Comparison of ENCODE assay signal across 9 cellular contexts in genomic region chr20:8756410-8756809, GRCh38.
DNase-seq lines count a peak whose midpoint lies in the region; ATAC-seq, FAIRE-seq and TF ChIP-seq lines count a peak whose summit lies in the region.
"Had no signal": no experiment of that assay in that cellular context is flagged by ENCODE, and none has a peak within 500 bp of the region (broad histone marks: within the 10 kb centered on the region; RNA-seq: fewer than 3 reads in every experiment).

No MANE protein-coding gene starts in this region.

- no peaks in the 10 kb centered on the region for H3K4me1 ChIP-seq in GM23338 (ENCODE audit: insufficient read depth)
- peaks cover 6% of the 10 kb centered on the region for H3K4me1 ChIP-seq in endothelial cell of umbilical vein (ENCODE audit: control insufficient read depth, extremely low read depth, insufficient read depth, low read length)
- H3K4me1 ChIP-seq in osteoblast (ENCODE audit: insufficient read depth, low read length), result peaks cover 24% of the 10 kb centered on the region

- no peaks in the 10 kb centered on the region for H3K79me2 ChIP-seq in GM23338 (replicated peaks; ENCODE audit: insufficient read depth)
- no peaks in the 10 kb centered on the region for H3K79me2 ChIP-seq in endothelial cell of umbilical vein (ENCODE audit: control insufficient read depth, insufficient read depth, low read length)
- no peaks in the 10 kb centered on the region for H3K79me2 ChIP-seq in osteoblast (ENCODE audit: insufficient read depth, low read length)

- no peaks in the 10 kb centered on the region for H4K20me1 ChIP-seq in GM23338 (replicated peaks; ENCODE audit: insufficient read depth)
- no peaks in the 10 kb centered on the region for H4K20me1 ChIP-seq in endothelial cell of umbilical vein (replicated peaks; ENCODE audit: control insufficient read depth, extremely low read depth, insufficient read depth, low read length)
- no peaks in the 10 kb centered on the region for H4K20me1 ChIP-seq in osteoblast (ENCODE audit: insufficient read depth, low read length)

- peak; percentile 48 for FAIRE-seq in endothelial cell of umbilical vein (lab: Jason Lieb, UNC)

- H3K9ac ChIP-seq in endothelial cell of umbilical vein (replicated peaks; ENCODE audit: extremely low read depth, insufficient read depth, low read length), result no peak overlapping the region

- no peak for ATAC-seq in GM23338
- no peak for ATAC-seq in GM18519 (IDR thresholded peaks at IDR 0.05; ENCODE audit: low FRiP score, unreplicated experiment)

- DNase-seq in GM23338 (ENCODE audit: low spot score) (no peak), NCI-H510A treated with DMSO at 0.1 percent for 48 hours (lab: John Stamatoyannopoulos, UW) (peak; percentile 93), endothelial cell of umbilical vein (ENCODE audit: low read depth, low spot score) (peak; percentile 62), osteoblast (ENCODE audit: insufficient read length, low spot score, missing footprints) (peak; percentile 78), chondrocyte (ENCODE audit: low spot score) (no peak), activated gamma-delta T cell (lab: John Stamatoyannopoulos, UW) (no peak), DMS 273 treated with DMSO at 0.1 percent for 48 hours (lab: John Stamatoyannopoulos, UW) (no peak)

- dilution Hi-C loops in endothelial cell of umbilical vein (cut with MboI; ENCODE audit: extremely low pct_ligation_motif_present, low sequenced_read_pairs), result no loop called here

- H3K9me3 Mint-ChIP-seq in GM23338 (no peaks in the 10 kb centered on the region), chondrocyte (ENCODE audit: low read depth) (no peaks in the 10 kb centered on the region)

- no peaks in the 10 kb centered on the region for H3K9me2 ChIP-seq in GM23338 (ENCODE audit: insufficient read depth)

- H3F3A ChIP-seq in GM23338 (replicated peaks; ENCODE audit: low read depth), result no peaks in the 10 kb centered on the region

- no peaks in the 10 kb centered on the region for H3K27me3 ChIP-seq in GM23338 (ENCODE audit: insufficient read depth)
- no peaks in the 10 kb centered on the region for H3K27me3 ChIP-seq in endothelial cell of umbilical vein (ENCODE audit: control insufficient read depth in 2 of 2, insufficient read depth in 2 of 2, low read length in 2 of 2)
- no peaks in the 10 kb centered on the region for H3K27me3 ChIP-seq in osteoblast (ENCODE audit: insufficient read depth, low read length)

- H3K9me3 ChIP-seq in endothelial cell of umbilical vein (replicated peaks; ENCODE audit: control insufficient read depth, insufficient read depth, low read length) (no peaks in the 10 kb centered on the region), osteoblast (ENCODE audit: low read depth, low read length) (no peaks in the 10 kb centered on the region)
- H3K9me3 ChIP-seq: thoracic aorta had no signal

- H3K4me1 Mint-ChIP-seq in GM23338 (no peaks in the 10 kb centered on the region), chondrocyte (ENCODE audit: low read depth) (peaks cover 18% of the 10 kb centered on the region)

- H3K27ac Mint-ChIP-seq in GM23338 (peak overlapping the region; percentile 31), chondrocyte (ENCODE audit: unreplicated experiment) (no peak overlapping the region)

- no peaks in the 10 kb centered on the region for H3K36me3 ChIP-seq in GM23338 (ENCODE audit: insufficient read depth)
- H3K36me3 ChIP-seq in endothelial cell of umbilical vein (ENCODE audit: control insufficient read depth in 2 of 2, extremely low read depth in 1 of 2, insufficient read depth in 2 of 2, low read length in 2 of 2), result no peaks in the 10 kb centered on the region
- no peaks in the 10 kb centered on the region for H3K36me3 ChIP-seq in osteoblast (ENCODE audit: insufficient read depth, low read length)
- H3K36me3 ChIP-seq: thoracic aorta had no signal

- H3K27ac ChIP-seq in GM23338 (ENCODE audit: low read depth) (no peak overlapping the region), endothelial cell of umbilical vein (ENCODE audit: insufficient read depth, low read depth, low read length) (no peak overlapping the region), osteoblast (ENCODE audit: low read depth, low read length) (peak overlapping the region; percentile 54)
- H3K27ac ChIP-seq: thoracic aorta had no signal

- no peak overlapping the region for H2AFZ ChIP-seq in GM23338
- no peak overlapping the region for H2AFZ ChIP-seq in endothelial cell of umbilical vein (ENCODE audit: low read depth, low read length)
- no peak overlapping the region for H2AFZ ChIP-seq in osteoblast (ENCODE audit: low read length)

- TF ChIP-seq CTCF in GM23338 (conservative IDR thresholded peaks at IDR 0.05; ENCODE audit: low read depth in 2 of 2) (no peak), endothelial cell of umbilical vein (IDR thresholded peaks at IDR 0.05; ENCODE audit: extremely low read depth in 1 of 2, insufficient read depth in 1 of 2, low read depth in 1 of 2, low read length in 2 of 2) (no peak), osteoblast (IDR thresholded peaks at IDR 0.05; ENCODE audit: extremely low read depth, low read depth, low read length) (no peak), chondrocyte (IDR thresholded peaks at IDR 0.05) (no peak)

- intact Hi-C loops in endothelial cell of umbilical vein (cut with micrococcal nuclease), result no loop called here

- CTCF ChIA-PET in endothelial cell of umbilical vein (lab: Charles Lee), result interaction anchor here (1.4 to 2.2 kb wide), 3 partner anchors 34 to 637 kb away, joined by 5 to 10 read pairs (median 9); no protein-coding TSS in a partner anchor

- no peaks in the 10 kb centered on the region for H3K9me1 ChIP-seq in endothelial cell of umbilical vein (replicated peaks; ENCODE audit: control insufficient read depth, extremely low read depth, insufficient read depth, low read length)

- H3K4me3 Mint-ChIP-seq in GM23338 (no peak overlapping the region), chondrocyte (ENCODE audit: unreplicated experiment) (no peak overlapping the region)

- POLR2A ChIA-PET in endothelial cell of umbilical vein (lab: Charles Lee), result no interaction called here

- H3K27me3 Mint-ChIP-seq in GM23338 (ENCODE audit: insufficient read depth, low read depth, poor library complexity) (peaks cover 2% of the 10 kb centered on the region), chondrocyte (ENCODE audit: low read depth) (no peaks in the 10 kb centered on the region)

- no peak overlapping the region for H3K4me3 ChIP-seq in GM23338
- no peak overlapping the region for H3K4me3 ChIP-seq in endothelial cell of umbilical vein (replicated peaks in 1 of 3; ENCODE audit: insufficient read depth in 1 of 3, low read depth in 1 of 3, low read length in 3 of 3)
- no peak overlapping the region for H3K4me3 ChIP-seq in osteoblast (ENCODE audit: insufficient read depth, low read length)
- H3K4me3 ChIP-seq: thoracic aorta had no signal

- TF ChIP-seq POLR2A in endothelial cell of umbilical vein (IDR thresholded peaks at IDR 0.05; ENCODE audit: low read depth, low read length), result no peak

- H3K36me3 Mint-ChIP-seq in GM23338 (ENCODE audit: low read depth) (no peaks in the 10 kb centered on the region), chondrocyte (ENCODE audit: low read depth) (no peaks in the 10 kb centered on the region)

- no TSS peak for BruUV-seq in endothelial cell of umbilical vein (replicated peaks; lab: Mats Ljungman, UMichigan)

- H3K4me2 ChIP-seq in GM23338 (no peak overlapping the region), endothelial cell of umbilical vein (ENCODE audit: insufficient read depth, low read length) (no peak overlapping the region), osteoblast (ENCODE audit: insufficient read depth, low read length) (peak overlapping the region; percentile 28)

TF ChIP-seq in GM23338, 12 proteins besides CTCF, POLR2A, EP300 and RAD21 (continues in another document):
- TF ChIP-seq NANOG (IDR thresholded peaks at IDR 0.05; ENCODE audit: borderline replicate concordance) (no peak), CREB1 (CRISPR knock-in tag; IDR thresholded peaks at IDR 0.05; ENCODE audit: low read depth) (no peak), ZNF114 (CRISPR knock-in tag; IDR thresholded peaks at IDR 0.05) (no peak), POLR2AphosphoS5 (IDR thresholded peaks at IDR 0.05; ENCODE audit: low read depth) (no peak), EZH2phosphoT487 (IDR thresholded peaks at IDR 0.05; ENCODE audit: unreplicated experiment) (no peak)

TF ChIP-seq in endothelial cell of umbilical vein, 7 proteins besides CTCF, POLR2A, EP300 and RAD21:
- TF ChIP-seq JUN (IDR thresholded peaks at IDR 0.05; ENCODE audit: borderline replicate concordance, insufficient read depth, insufficient read length, low read depth) (peak; percentile 76), FOS (IDR thresholded peaks at IDR 0.05; ENCODE audit: borderline replicate concordance, insufficient read depth, low read length) (peak; percentile 95), MYC (IDR thresholded peaks at IDR 0.05; ENCODE audit: low read depth, low read length) (no peak)
TF ChIP-seq in endothelial cell of umbilical vein: peak in this region for 2.

Comparison
In these comparisons a context has a peak if more than half of its experiments do, and no peak if none do; other contexts are left out.
1. DNase-seq: peak in NCI-H510A treated with DMSO at 0.1 percent for 48 hours (single experiment), endothelial cell of umbilical vein (single experiment) and osteoblast (single experiment); none in GM23338 (single experiment), chondrocyte (single experiment), activated gamma-delta T cell (single experiment) and DMS 273 treated with DMSO at 0.1 percent for 48 hours (single experiment).